ENCODE assay signal across 9 cellular contexts in the genomic region with DNA sequence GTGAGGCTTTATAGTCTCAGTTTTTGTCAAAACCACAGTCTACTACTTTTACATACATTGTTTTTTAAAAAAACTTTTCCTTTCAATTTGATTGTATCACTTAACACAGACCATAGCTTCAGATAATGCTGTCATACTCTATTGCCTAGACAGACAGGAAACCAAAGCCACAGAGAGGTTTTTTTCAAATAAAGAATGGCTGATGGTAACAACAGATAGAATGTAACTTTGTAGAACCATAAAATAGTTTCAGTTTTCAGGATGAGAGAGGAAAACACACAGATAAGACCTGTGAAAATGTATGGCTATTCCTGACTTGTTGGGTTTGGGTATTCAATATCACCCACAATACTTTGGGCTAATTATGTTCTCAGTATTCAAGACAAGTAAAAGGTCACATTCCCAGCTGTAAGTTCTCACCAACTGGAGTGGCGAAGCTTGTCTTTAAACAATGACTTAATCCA.
DNase-seq lines count a peak whose midpoint lies in the region; ATAC-seq lines count a peak whose summit lies in the region.
"Had no signal": no experiment of that assay in that cellular context is flagged by ENCODE, and none has a peak within 500 bp of the region (broad histone marks: within the 10 kb centered on the region; RNA-seq: fewer than 3 reads in every experiment).

No MANE protein-coding gene starts in this region.

- H3K27ac Mint-ChIP-seq in activated naive CD4-positive, alpha-beta T cell treated with anti-CD3 and anti-CD28 coated beads, Interleukin-2, amount 10 ng/mL, durations not matched to agents 7 days and 5 days, result peak overlapping the region; percentile 74
- peak overlapping the region; percentile 93 for H3K27ac Mint-ChIP-seq in T-helper 17 cell

- H3K4me1 Mint-ChIP-seq in activated naive CD4-positive, alpha-beta T cell treated with anti-CD3 and anti-CD28 coated beads, Interleukin-2, amount 10 ng/mL, durations not matched to agents 7 days and 5 days, result peaks cover 30% of the 10 kb centered on the region
- H3K4me1 Mint-ChIP-seq in T-helper 17 cell, result peaks cover 12% of the 10 kb centered on the region

- H3K27me3 Mint-ChIP-seq in activated naive CD4-positive, alpha-beta T cell treated with anti-CD3 and anti-CD28 coated beads, Interleukin-2, amount 10 ng/mL, durations not matched to agents 7 days and 5 days, result peaks cover 26% of the 10 kb centered on the region
- peaks cover 17% of the 10 kb centered on the region for H3K27me3 Mint-ChIP-seq in T-helper 17 cell

- intact Hi-C loops in left ventricle myocardium superior (cut with micrococcal nuclease), result no loop called here

- ATAC-seq in HG03025 (IDR thresholded peaks at IDR 0.05; ENCODE audit: low FRiP score, unreplicated experiment) (peak; percentile 93), T-helper 17 cell (peak; percentile 95), left ventricle myocardium superior (no peak)
- ATAC-seq in stimulated activated naive CD8-positive, alpha-beta T cell treated with anti-CD3 and anti-CD28 coated beads, Interleukin-15, Interleukin-2, amounts not matched to agents 100 U/mL and 50 U/mL, for 24 hours, result peak; percentile 96

- no peaks in the 10 kb centered on the region for H3K36me3 Mint-ChIP-seq in activated naive CD4-positive, alpha-beta T cell treated with anti-CD3 and anti-CD28 coated beads, Interleukin-2, amount 10 ng/mL, durations not matched to agents 7 days and 5 days
- H3K36me3 Mint-ChIP-seq in T-helper 17 cell (ENCODE audit: low read depth), result no peaks in the 10 kb centered on the region

- H3K9me3 Mint-ChIP-seq in activated naive CD4-positive, alpha-beta T cell treated with anti-CD3 and anti-CD28 coated beads, Interleukin-2, amount 10 ng/mL, durations not matched to agents 7 days and 5 days, result no peaks in the 10 kb centered on the region

- H3K9me3 ChIP-seq in T-helper 17 cell (ENCODE audit: control insufficient read depth, low read length, poor library complexity, severe bottlenecking), result no peaks in the 10 kb centered on the region

- no peak for DNase-seq in activated naive CD4-positive, alpha-beta T cell treated with anti-CD3 and anti-CD28 coated beads, Interleukin-2, amount 10 ng/mL, durations not matched to agents 7 days and 5 days
- DNase-seq in activated naive CD4-positive, alpha-beta T cell treated with Interleukin-2 at 50 U/mL for 16 hours, result no peak
- no peak for DNase-seq in T-helper 17 cell
- DNase-seq in stimulated activated naive CD8-positive, alpha-beta T cell treated with anti-CD3 and anti-CD28 coated beads, Interleukin-15, Interleukin-2, amounts not matched to agents 100 U/mL and 50 U/mL, for 24 hours, result no peak
- no peak for DNase-seq in left ventricle myocardium superior
- no peak for DNase-seq in HT-29 (ENCODE audit: low spot score)
- DNase-seq in superior temporal gyrus (ENCODE audit: extremely low spot score), result no peak
- DNase-seq: NCI-H187 treated with DMSO at 0.1 percent for 48 hours had no signal

- peak overlapping the region; percentile 0 for H3K4me3 Mint-ChIP-seq in activated naive CD4-positive, alpha-beta T cell treated with anti-CD3 and anti-CD28 coated beads, Interleukin-2, amount 10 ng/mL, durations not matched to agents 7 days and 5 days
- H3K4me3 Mint-ChIP-seq in T-helper 17 cell, result peak overlapping the region; percentile 63

- CTCF ChIA-PET in activated naive CD4-positive, alpha-beta T cell treated with anti-CD3 and anti-CD28 coated beads, Interleukin-2, amount 10 ng/mL, durations not matched to agents 7 days and 5 days (lab: Charles Lee), result interaction anchor here (0.6 to 0.8 kb wide), 2 partner anchors 9 to 284 kb away, joined by 3 to 4 read pairs; no protein-coding TSS in a partner anchor
